8 cellular contexts compared by ENCODE assay signal in genomic region chr19:3721131-3721899, GRCh38. TPM values are rescaled to one million over a fixed set of nuclear protein-coding genes. Genes with fewer than 3 reads are reported as not detected.
DNase-seq lines count a peak whose midpoint lies in the region; ATAC-seq and TF ChIP-seq lines count a peak whose summit lies in the region.

No MANE protein-coding gene starts in this region.

- ATAC-seq in GM19324 (IDR thresholded peaks at IDR 0.05; ENCODE audit: low FRiP score, unreplicated experiment): peak; percentile 68
- ATAC-seq in HG02970 (IDR thresholded peaks at IDR 0.05; ENCODE audit: low FRiP score, unreplicated experiment): no peak

- DNase-seq in A172 (ENCODE audit: low spot score) (peak; percentile 71), NCI-H2227 (lab: John Stamatoyannopoulos, UW; ENCODE audit: unreplicated experiment) (peak; percentile 91), chondrocyte (ENCODE audit: low spot score) (no peak), kidney tubule cell (ENCODE audit: low spot score) (peak; percentile 91)
- peak; percentile 94 for DNase-seq in activated CD4-positive, alpha-beta T cell treated with anti-CD3 and anti-CD28 coated beads for 48 hours
- peak; percentile 77 for DNase-seq in stimulated activated CD4-positive, alpha-beta T cell treated with anti-CD3 and anti-CD28 coated beads, Interleukin-2, amount 100 ng/mL, for 4 hours (ENCODE audit: low read depth)

- TF ChIP-seq CTCF in chondrocyte (IDR thresholded peaks at IDR 0.05): no peak

- peaks cover 11% of the 10 kb centered on the region for H3K27me3 Mint-ChIP-seq in chondrocyte (ENCODE audit: low read depth)

- H3K4me1 Mint-ChIP-seq in chondrocyte (ENCODE audit: low read depth): peaks cover 11% of the 10 kb centered on the region

- no peaks in the 10 kb centered on the region for H3K36me3 Mint-ChIP-seq in chondrocyte (ENCODE audit: low read depth)

- H3K27ac Mint-ChIP-seq in chondrocyte (ENCODE audit: unreplicated experiment): no peak overlapping the region

- H3K9me3 Mint-ChIP-seq in chondrocyte (ENCODE audit: low read depth): no peaks in the 10 kb centered on the region

- peak overlapping the region; percentile 51 for H3K4me3 Mint-ChIP-seq in chondrocyte (ENCODE audit: unreplicated experiment)

RNA-seq across cellular contexts. Expression of gene TJP3, which starts 13.1 kb away (rescaled TPM):
- total RNA-seq in A172 (2014; rRNA removed; shearing (Covaris generic)): 0.93 and 0.98 TPM in 2 replicates
- total RNA-seq in chondrocyte: not detected in 3 replicates

RNA-seq across cellular contexts. Expression of gene PIP5K1C, which starts 21.0 kb away (rescaled TPM):
- 18.8 and 21.4 TPM in 2 replicates for total RNA-seq in A172 (2014; rRNA removed; shearing (Covaris generic))
- 81.0 to 98.4 TPM (median 85.5 TPM) in 3 replicates for total RNA-seq in chondrocyte

RNA-seq across cellular contexts. Expression of gene APBA3, which starts 40.2 kb away (rescaled TPM):
- 22.2 and 28.7 TPM in 2 replicates for total RNA-seq in A172 (2014; rRNA removed; shearing (Covaris generic))
- total RNA-seq in chondrocyte: 17.8 to 20.4 TPM (median 18.2 TPM) in 3 replicates

RNA-seq across cellular contexts. Expression of gene MRPL54, which starts 41.2 kb away (rescaled TPM):
- total RNA-seq in A172 (2014; rRNA removed; shearing (Covaris generic)): 74.4 and 95.3 TPM in 2 replicates
- total RNA-seq in chondrocyte: 41.6 to 52.4 TPM (median 42.9 TPM) in 3 replicates

RNA-seq across cellular contexts. Expression of gene RAX2, which starts 50.7 kb away (rescaled TPM):
- not detected in 2 replicates for total RNA-seq in A172 (2014; rRNA removed; shearing (Covaris generic))
- total RNA-seq in chondrocyte: not detected in 3 replicates
